ENCODE assay signal across 16 cellular contexts in genomic region chr7:75938921-75939320, GRCh38. TPM values are rescaled to one million over a fixed set of nuclear protein-coding genes. Genes with fewer than 3 reads are reported as not detected.
DNase-seq lines count a peak whose midpoint lies in the region; ATAC-seq and TF ChIP-seq lines count a peak whose summit lies in the region.
"Had no signal": no experiment of that assay in that cellular context is flagged by ENCODE, and none has a peak within 500 bp of the region (broad histone marks: within the 10 kb centered on the region; RNA-seq: fewer than 3 reads in every experiment).

No MANE protein-coding gene starts in this region.

- CTCF ChIA-PET in RWPE1 (lab: Yijun Ruan, JAX) = interaction anchor here (0.6 kb wide), 1 partner anchor 30 kb away, joined by 4 read pairs; no protein-coding TSS in a partner anchor

- peaks cover 41% of the 10 kb centered on the region for H3K4me1 ChIP-seq in left ventricle myocardium inferior
- H3K4me1 ChIP-seq in foreskin keratinocyte = peaks cover 6% of the 10 kb centered on the region

- H3K4me3 ChIP-seq in left ventricle myocardium inferior = no peak overlapping the region
- H3K4me3 ChIP-seq: suprapubic skin had no signal

- peak; percentile 79 for ATAC-seq in foreskin keratinocyte
- ATAC-seq: activated CD8-positive, alpha-beta memory T cell treated with anti-CD3 and anti-CD28 coated beads, Interleukin-2, amount 10 ng/mL, durations not matched to agents 7 days and 5 days; left colon had no signal

- intact Hi-C loops in left ventricle myocardium inferior (cut with micrococcal nuclease) = no loop called here
- intact Hi-C loops in cardiac septum (cut with DNase I) = no loop called here

- POLR2A ChIA-PET in RWPE1 (lab: Yijun Ruan, JAX; ENCODE audit: low non-redundant PET) = interaction anchor here (0.5 kb wide), 1 partner anchor 24 kb away, joined by 3 read pairs; no protein-coding TSS in a partner anchor

- no peaks in the 10 kb centered on the region for H3K9me3 ChIP-seq in left ventricle myocardium inferior (replicated peaks)
- H3K9me3 ChIP-seq: suprapubic skin had no signal

- TF ChIP-seq CTCF in left ventricle myocardium inferior (IDR thresholded peaks at IDR 0.05; ENCODE audit: borderline replicate concordance) = no peak
- TF ChIP-seq CTCF in RWPE1 (conservative IDR thresholded peaks at IDR 0.05; ENCODE audit: low read depth) = no peak
- TF ChIP-seq CTCF in foreskin keratinocyte (conservative IDR thresholded peaks at IDR 0.05) = no peak

- peaks cover 5% of the 10 kb centered on the region for H3K36me3 ChIP-seq in left ventricle myocardium inferior
- H3K36me3 ChIP-seq: suprapubic skin had no signal

- H3K27me3 ChIP-seq in left ventricle myocardium inferior (ENCODE audit: low read depth) = no peaks in the 10 kb centered on the region
- H3K27me3 ChIP-seq in foreskin keratinocyte = no peaks in the 10 kb centered on the region
- H3K27me3 ChIP-seq: suprapubic skin had no signal

- DNase-seq in left ventricle myocardium inferior (no peak), cardiac septum (ENCODE audit: low spot score) (no peak), RWPE1 (ENCODE audit: low spot score) (no peak), foreskin keratinocyte (peak; percentile 66 to 88), SK-N-DZ (ENCODE audit: low spot score) (no peak), amygdala (lab: John Stamatoyannopoulos, UW) (no peak), NCI-H748 treated with DMSO at 0.1 percent for 48 hours (lab: John Stamatoyannopoulos, UW) (no peak)
- no peak for DNase-seq in activated CD4-positive, alpha-beta T cell treated with anti-CD3 and anti-CD28 coated beads, Interleukin-2, amount 50 U/mL, for 48 hours
- DNase-seq: activated CD4-positive, alpha-beta T cell treated with anti-CD3 and anti-CD28 coated beads for 4 hours; activated CD8-positive, alpha-beta memory T cell treated with anti-CD3 and anti-CD28 coated beads, Interleukin-2, amount 10 ng/mL, durations not matched to agents 7 days and 5 days; CD4-positive, CD25-positive, alpha-beta regulatory T cell; DND-41; left colon; retina; RPMI8226 had no signal

- H3K27ac ChIP-seq in left ventricle myocardium inferior (replicated peaks) (peak overlapping the region; percentile 76), RWPE1 (peak overlapping the region; percentile 38; the same call in 1 of the 2 replicates), foreskin keratinocyte (no peak overlapping the region)
- H3K27ac ChIP-seq: suprapubic skin had no signal

RNA-seq across cellular contexts. Expression of gene POR, which starts 24.0 kb away (rescaled TPM):
- total RNA-seq in left ventricle myocardium inferior = 72.9 TPM
- total RNA-seq in cardiac septum = 39.7 TPM
- total RNA-seq in foreskin keratinocyte = 44.7 and 45.4 TPM in 2 replicates
- polyA plus RNA-seq in foreskin keratinocyte = 44.0 and 44.5 TPM in 2 replicates
- polyA plus RNA-seq in SK-N-DZ (2014; cell fraction: cytosol; rRNA removed) = 69.4 and 75.5 TPM in 2 replicates
- polyA plus RNA-seq in SK-N-DZ (2014; cell fraction: nucleus; rRNA removed) = 98.1 and 107 TPM in 2 replicates

RNA-seq across cellular contexts. Expression of gene TMEM120A, which starts 55.5 kb away (rescaled TPM):
- total RNA-seq in left ventricle myocardium inferior (163 TPM), cardiac septum (138 TPM), foreskin keratinocyte (21.4 and 21.7 TPM in 2 replicates)
- 38.7 and 44.2 TPM in 2 replicates for polyA plus RNA-seq in foreskin keratinocyte
- polyA plus RNA-seq in SK-N-DZ (2014; cell fraction: cytosol; rRNA removed) = 20.5 and 25.9 TPM in 2 replicates
- 30.2 and 33.7 TPM in 2 replicates for polyA plus RNA-seq in SK-N-DZ (2014; cell fraction: nucleus; rRNA removed)

Comparison
In these comparisons a context has a peak if more than half of its experiments do, and no peak if none do; other contexts are left out.
1. DNase-seq: peak in foreskin keratinocyte (2 of 2); none in left ventricle myocardium inferior (single experiment), cardiac septum (single experiment), RWPE1 (single experiment), activated CD4-positive, alpha-beta T cell treated with anti-CD3 and anti-CD28 coated beads, Interleukin-2, amount 50 U/mL, for 48 hours (0 of 2), SK-N-DZ (single experiment), amygdala (0 of 56) and NCI-H748 treated with DMSO at 0.1 percent for 48 hours (single experiment).